Comparison of ENCODE assay signal across 1 cellular context in the genomic region with DNA sequence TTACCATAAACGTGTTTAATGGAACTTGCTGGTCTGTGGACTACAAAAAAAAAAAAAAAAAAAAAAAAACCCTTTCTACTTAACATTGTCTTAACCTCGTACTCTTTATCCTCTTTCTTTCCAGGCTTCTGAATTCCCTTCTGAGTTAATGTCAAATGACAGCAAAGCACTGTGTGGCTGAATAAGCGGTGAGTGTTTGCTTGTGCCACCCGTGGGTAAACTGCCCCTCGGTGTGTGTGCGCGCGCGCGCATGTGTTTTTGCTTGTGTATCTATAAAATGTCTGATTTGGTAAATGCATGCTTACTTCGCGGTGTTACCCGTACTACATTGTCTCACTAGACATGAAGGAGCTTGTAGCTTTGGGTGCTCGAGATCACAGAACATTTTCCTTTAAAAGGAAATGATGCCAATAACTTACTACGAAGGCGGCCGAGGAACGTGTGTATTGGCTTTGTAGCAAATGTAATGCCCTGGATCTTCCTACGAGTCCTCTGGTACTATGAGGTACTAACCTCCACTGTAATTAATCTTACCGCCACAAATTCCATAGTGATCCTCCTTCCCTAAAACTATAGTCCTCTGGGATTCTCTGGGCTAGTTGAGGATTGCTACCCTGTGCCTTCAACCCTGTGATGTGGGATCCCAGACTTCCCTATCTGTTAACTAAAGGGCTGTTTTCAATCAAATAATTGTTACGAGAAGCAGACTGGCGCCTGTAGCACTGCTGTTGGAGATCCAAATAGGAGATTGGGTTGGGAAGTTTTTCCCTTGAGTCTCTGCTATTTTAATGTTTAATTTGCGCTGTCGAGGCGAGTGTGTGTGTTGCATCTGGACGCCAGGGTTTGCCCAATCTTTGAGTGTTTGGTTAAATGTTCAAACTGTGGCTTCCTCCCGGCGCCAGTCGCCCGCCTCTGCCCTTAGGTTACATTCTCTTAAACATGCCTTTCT.
TF ChIP-seq lines count a peak whose summit lies in the region.

No MANE protein-coding gene starts in this region.

TF ChIP-seq in K562, 482 proteins besides CTCF, POLR2A, EP300 and RAD21 (continued from another document and continues in another):
- TF ChIP-seq CEBPG (CRISPR knock-in tag; IDR thresholded peaks at IDR 0.05) (no peak), CEBPG (tag; conservative IDR thresholded peaks at IDR 0.05 in 1 of 2, IDR thresholded peaks at IDR 0.05 in 1 of 2) (0 out of 4 replicates have a peak, but pooled peaks of 1 of the 2 experiments have one; percentile 5), HES1 (IDR thresholded peaks at IDR 0.05; ENCODE audit: low read depth) (no peak), NONO (IDR thresholded peaks at IDR 0.05; ENCODE audit: low read depth in 2 of 2, low read length in 1 of 2) (0 out of 4 replicates have a peak, but pooled peaks of 1 of the 2 experiments have one; percentile 49), CHD1 (IDR thresholded peaks at IDR 0.05; ENCODE audit: low read length) (peak; percentile 23), CHAMP1 (IDR thresholded peaks at IDR 0.05) (no peak), TBL1XR1 (IDR thresholded peaks at IDR 0.05; ENCODE audit: low read length in 2 of 2) (0 out of 4 replicates have a peak, but pooled peaks of 1 of the 2 experiments have one; percentile 5), SIN3A (IDR thresholded peaks at IDR 0.05; ENCODE audit: borderline replicate concordance in 2 of 2, control insufficient read depth in 1 of 2, low read depth in 2 of 2, low read length in 2 of 2) (0 out of 4 replicates have a peak, but pooled peaks of 1 of the 2 experiments have one; percentile 18), SRSF9 (IDR thresholded peaks at IDR 0.05; ENCODE audit: borderline replicate concordance, low read depth, low read length) (no peak), MAZ (CRISPR knock-in tag; conservative IDR thresholded peaks at IDR 0.05 in 1 of 2, IDR thresholded peaks at IDR 0.05 in 1 of 2) (no peak; a peak in 1 of 4 replicates), ESRRB (CRISPR knock-in tag; IDR thresholded peaks at IDR 0.05; ENCODE audit: borderline replicate concordance) (no peak), KAT8 (IDR thresholded peaks at IDR 0.05; ENCODE audit: low read depth) (no peak), ZNF699 (CRISPR knock-in tag; IDR thresholded peaks at IDR 0.05; ENCODE audit: insufficient replicate concordance) (no peak), ZNF57 (CRISPR knock-in tag; IDR thresholded peaks at IDR 0.05) (no peak), TRIM24 (IDR thresholded peaks at IDR 0.05) (no peak), TAF7 (tag; IDR thresholded peaks at IDR 0.05) (no peak), ZNF384 (IDR thresholded peaks at IDR 0.05; ENCODE audit: low read depth, low read length) (peak; percentile 5; the same call in 1 of the 2 replicates), TEAD4 (IDR thresholded peaks at IDR 0.05; ENCODE audit: low read length) (0 out of 2 replicates have a peak, but pooled peaks have one; percentile 7), TEAD4 (CRISPR knock-in tag; IDR thresholded peaks at IDR 0.05; ENCODE audit: borderline replicate concordance) (no peak), LEF1 (IDR thresholded peaks at IDR 0.05) (0 out of 2 replicates have a peak, but pooled peaks have one; percentile 14), HDAC1 (IDR thresholded peaks at IDR 0.05) (0 out of 4 replicates have a peak, but pooled peaks of 1 of the 2 experiments have one; percentile 5), GABPA (tag; conservative IDR thresholded peaks at IDR 0.05; ENCODE audit: low read depth) (no peak), ZNF124 (CRISPR knock-in tag; IDR thresholded peaks at IDR 0.05) (no peak), ZNF586 (CRISPR knock-in tag; conservative IDR thresholded peaks at IDR 0.05) (no peak), ZNF740 (CRISPR knock-in tag; IDR thresholded peaks at IDR 0.05) (no peak), ZNF740 (tag; IDR thresholded peaks at IDR 0.05) (no peak), E2F6 (IDR thresholded peaks at IDR 0.05; ENCODE audit: borderline replicate concordance in 1 of 2, extremely low read depth in 1 of 2, insufficient read depth in 1 of 2, insufficient read length in 1 of 2, low read depth in 1 of 2, low read length in 1 of 2, poor library complexity in 1 of 2, severe bottlenecking in 1 of 2) (no peak), RBBP5 (IDR thresholded peaks at IDR 0.05; ENCODE audit: borderline replicate concordance, insufficient read depth, low read length, poor library complexity, severe bottlenecking) (peak; percentile 29), NCOR1 (IDR thresholded peaks at IDR 0.05) (no peak), ZNF449 (CRISPR knock-in tag; IDR thresholded peaks at IDR 0.05) (no peak), CXXC5 (CRISPR knock-in tag; IDR thresholded peaks at IDR 0.05) (no peak), CTBP1 (IDR thresholded peaks at IDR 0.05; ENCODE audit: borderline replicate concordance) (no peak), BMI1 (IDR thresholded peaks at IDR 0.05; ENCODE audit: low read length) (no peak), XRCC5 (IDR thresholded peaks at IDR 0.05; ENCODE audit: low read depth, low read length) (no peak), GTF2E2 (tag; IDR thresholded peaks at IDR 0.05) (peak; percentile 72), ZFP1 (CRISPR knock-in tag; IDR thresholded peaks at IDR 0.05) (no peak), RBM39 (optimal IDR thresholded peaks at IDR 0.05; ENCODE audit: low read depth, low read length) (no peak), TBP (optimal IDR thresholded peaks at IDR 0.05; ENCODE audit: low read depth, low read length) (no peak), JUN (IDR thresholded peaks at IDR 0.05; ENCODE audit: borderline replicate concordance, low read depth, low read length) (no peak), JUN (CRISPR knock-in tag; IDR thresholded peaks at IDR 0.05; ENCODE audit: borderline replicate concordance) (no peak)
- TF ChIP-seq, protein P1, sequence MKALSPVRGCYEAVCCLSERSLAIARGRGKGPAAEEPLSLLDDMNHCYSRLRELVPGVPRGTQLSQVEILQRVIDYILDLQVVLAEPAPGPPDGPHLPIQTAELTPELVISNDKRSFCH (CRISPR knock-in tag; IDR thresholded peaks at IDR 0.05) = no peak
- TF ChIP-seq, protein P1 (tag; IDR thresholded peaks at IDR 0.05) = no peak
- TF ChIP-seq, protein P2, sequence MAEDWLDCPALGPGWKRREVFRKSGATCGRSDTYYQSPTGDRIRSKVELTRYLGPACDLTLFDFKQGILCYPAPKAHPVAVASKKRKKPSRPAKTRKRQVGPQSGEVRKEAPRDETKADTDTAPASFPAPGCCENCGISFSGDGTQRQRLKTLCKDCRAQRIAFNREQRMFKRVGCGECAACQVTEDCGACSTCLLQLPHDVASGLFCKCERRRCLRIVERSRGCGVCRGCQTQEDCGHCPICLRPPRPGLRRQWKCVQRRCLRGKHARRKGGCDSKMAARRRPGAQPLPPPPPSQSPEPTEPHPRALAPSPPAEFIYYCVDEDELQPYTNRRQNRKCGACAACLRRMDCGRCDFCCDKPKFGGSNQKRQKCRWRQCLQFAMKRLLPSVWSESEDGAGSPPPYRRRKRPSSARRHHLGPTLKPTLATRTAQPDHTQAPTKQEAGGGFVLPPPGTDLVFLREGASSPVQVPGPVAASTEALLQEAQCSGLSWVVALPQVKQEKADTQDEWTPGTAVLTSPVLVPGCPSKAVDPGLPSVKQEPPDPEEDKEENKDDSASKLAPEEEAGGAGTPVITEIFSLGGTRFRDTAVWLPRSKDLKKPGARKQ (CRISPR knock-in tag; IDR thresholded peaks at IDR 0.05) = peak; percentile 31; the same call in 1 of the 2 replicates
- TF ChIP-seq, protein P3, sequence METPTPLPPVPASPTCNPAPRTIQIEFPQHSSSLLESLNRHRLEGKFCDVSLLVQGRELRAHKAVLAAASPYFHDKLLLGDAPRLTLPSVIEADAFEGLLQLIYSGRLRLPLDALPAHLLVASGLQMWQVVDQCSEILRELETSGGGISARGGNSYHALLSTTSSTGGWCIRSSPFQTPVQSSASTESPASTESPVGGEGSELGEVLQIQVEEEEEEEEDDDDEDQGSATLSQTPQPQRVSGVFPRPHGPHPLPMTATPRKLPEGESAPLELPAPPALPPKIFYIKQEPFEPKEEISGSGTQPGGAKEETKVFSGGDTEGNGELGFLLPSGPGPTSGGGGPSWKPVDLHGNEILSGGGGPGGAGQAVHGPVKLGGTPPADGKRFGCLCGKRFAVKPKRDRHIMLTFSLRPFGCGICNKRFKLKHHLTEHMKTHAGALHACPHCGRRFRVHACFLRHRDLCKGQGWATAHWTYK (CRISPR knock-in tag; IDR thresholded peaks at IDR 0.05) = no peak
- TF ChIP-seq, protein P4, sequence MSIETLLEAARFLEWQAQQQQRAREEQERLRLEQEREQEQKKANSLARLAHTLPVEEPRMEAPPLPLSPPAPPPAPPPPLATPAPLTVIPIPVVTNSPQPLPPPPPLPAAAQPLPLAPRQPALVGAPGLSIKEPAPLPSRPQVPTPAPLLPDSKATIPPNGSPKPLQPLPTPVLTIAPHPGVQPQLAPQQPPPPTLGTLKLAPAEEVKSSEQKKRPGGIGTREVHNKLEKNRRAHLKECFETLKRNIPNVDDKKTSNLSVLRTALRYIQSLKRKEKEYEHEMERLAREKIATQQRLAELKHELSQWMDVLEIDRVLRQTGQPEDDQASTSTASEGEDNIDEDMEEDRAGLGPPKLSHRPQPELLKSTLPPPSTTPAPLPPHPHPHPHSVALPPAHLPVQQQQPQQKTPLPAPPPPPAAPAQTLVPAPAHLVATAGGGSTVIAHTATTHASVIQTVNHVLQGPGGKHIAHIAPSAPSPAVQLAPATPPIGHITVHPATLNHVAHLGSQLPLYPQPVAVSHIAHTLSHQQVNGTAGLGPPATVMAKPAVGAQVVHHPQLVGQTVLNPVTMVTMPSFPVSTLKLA (conservative IDR thresholded peaks at IDR 0.05) = peak in 1 of 2 experiments; percentile 16; a peak in 2 of 4 replicates
- TF ChIP-seq, protein P5, sequence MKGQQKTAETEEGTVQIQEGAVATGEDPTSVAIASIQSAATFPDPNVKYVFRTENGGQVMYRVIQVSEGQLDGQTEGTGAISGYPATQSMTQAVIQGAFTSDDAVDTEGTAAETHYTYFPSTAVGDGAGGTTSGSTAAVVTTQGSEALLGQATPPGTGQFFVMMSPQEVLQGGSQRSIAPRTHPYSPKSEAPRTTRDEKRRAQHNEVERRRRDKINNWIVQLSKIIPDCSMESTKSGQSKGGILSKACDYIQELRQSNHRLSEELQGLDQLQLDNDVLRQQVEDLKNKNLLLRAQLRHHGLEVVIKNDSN (CRISPR knock-in tag; IDR thresholded peaks at IDR 0.05) = no peak
- TF ChIP-seq, protein P6, sequence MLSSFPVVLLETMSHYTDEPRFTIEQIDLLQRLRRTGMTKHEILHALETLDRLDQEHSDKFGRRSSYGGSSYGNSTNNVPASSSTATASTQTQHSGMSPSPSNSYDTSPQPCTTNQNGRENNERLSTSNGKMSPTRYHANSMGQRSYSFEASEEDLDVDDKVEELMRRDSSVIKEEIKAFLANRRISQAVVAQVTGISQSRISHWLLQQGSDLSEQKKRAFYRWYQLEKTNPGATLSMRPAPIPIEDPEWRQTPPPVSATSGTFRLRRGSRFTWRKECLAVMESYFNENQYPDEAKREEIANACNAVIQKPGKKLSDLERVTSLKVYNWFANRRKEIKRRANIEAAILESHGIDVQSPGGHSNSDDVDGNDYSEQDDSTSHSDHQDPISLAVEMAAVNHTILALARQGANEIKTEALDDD (IDR thresholded peaks at IDR 0.05) = peak; percentile 37; the same call in 1 of the 2 replicates
